8 cellular contexts compared by ENCODE assay signal in genomic region chr20:462199-462991, GRCh38. TPM values are rescaled to one million over a fixed set of nuclear protein-coding genes. Genes with fewer than 3 reads are reported as not detected.
DNase-seq lines count a peak whose midpoint lies in the region; ATAC-seq, FAIRE-seq and TF ChIP-seq lines count a peak whose summit lies in the region.

TBC1D20 (minus strand) TSS chr20:462533; CDS start chr20:462405, 128 bp downstream.

- intact Hi-C loops in heart left ventricle (cut with DNase I), result loop anchor here in 4 of 10 donors (2.0 to 5.0 kb wide), 3 partner anchors 55 to 114 kb away; partner anchors contain the start of gene RBCK1 (in 3 of the 4)
- intact Hi-C loops in posterior cingulate gyrus (cut with DNase I), result loop anchor here (1.0 kb wide), 1 partner anchor 81 kb away; the partner anchor contains the start of gene CSNK2A1

- H3K4me1 Mint-ChIP-seq in activated naive CD8-positive, alpha-beta T cell treated with anti-CD3 and anti-CD28 coated beads, Interleukin-2, amount 50 U/mL, for 24 hours, result peaks cover 47% of the 10 kb centered on the region
- H3K4me1 Mint-ChIP-seq in type B pancreatic cell (ENCODE audit: unreplicated experiment), result peaks cover 31% of the 10 kb centered on the region

- DNase-seq in GM12892 (ENCODE audit: insufficient read length), result peak; percentile 84
- DNase-seq in NCI-H1436 (lab: John Stamatoyannopoulos, UW), result peak; percentile 83
- DNase-seq in SW480 (ENCODE audit: low spot score), result peak; percentile 88
- peak; percentile 85 for DNase-seq in activated naive CD8-positive, alpha-beta T cell treated with anti-CD3 and anti-CD28 coated beads, Interleukin-2, amount 50 U/mL, for 24 hours
- DNase-seq in heart left ventricle, result peak; percentile 86 to 91 (median 90)
- DNase-seq in posterior cingulate gyrus, result peak; percentile 68 to 98 (median 82)
- DNase-seq in type B pancreatic cell (ENCODE audit: extremely low spot score, unreplicated experiment), result peak; percentile 89

- H3K36me3 Mint-ChIP-seq in activated naive CD8-positive, alpha-beta T cell treated with anti-CD3 and anti-CD28 coated beads, Interleukin-2, amount 50 U/mL, for 24 hours (ENCODE audit: low read depth), result peaks cover 4% of the 10 kb centered on the region
- no peaks in the 10 kb centered on the region for H3K36me3 Mint-ChIP-seq in type B pancreatic cell

- peak within 1 kb of the TSS; percentile 96 for H3K4me3 Mint-ChIP-seq in activated naive CD8-positive, alpha-beta T cell treated with anti-CD3 and anti-CD28 coated beads, Interleukin-2, amount 50 U/mL, for 24 hours
- peak within 1 kb of the TSS; percentile 98 for H3K4me3 Mint-ChIP-seq in type B pancreatic cell

- peak within 1 kb of the TSS; percentile 81 to 98 (median 92) for H3K27ac ChIP-seq in heart left ventricle

- H3K9me3 Mint-ChIP-seq in activated naive CD8-positive, alpha-beta T cell treated with anti-CD3 and anti-CD28 coated beads, Interleukin-2, amount 50 U/mL, for 24 hours, result peaks cover 3% of the 10 kb centered on the region
- peaks cover 2% of the 10 kb centered on the region for H3K9me3 Mint-ChIP-seq in type B pancreatic cell

- TF ChIP-seq POLR2A in GM12892 (IDR thresholded peaks at IDR 0.05; ENCODE audit: low read depth, low read length) (peak; percentile 83; the same call in 1 of the 2 replicates), heart left ventricle (IDR thresholded peaks at IDR 0.05) (peak; percentile 12 to 84)

- peak within 1 kb of the TSS; percentile 43 to 95 (median 86) for H3K4me3 ChIP-seq in heart left ventricle

- WGBS in heart left ventricle, 4 donors, result 1% methylated on average over 24 to 80 of the region's 80 CpGs

- H3K27me3 Mint-ChIP-seq in activated naive CD8-positive, alpha-beta T cell treated with anti-CD3 and anti-CD28 coated beads, Interleukin-2, amount 50 U/mL, for 24 hours, result no peaks in the 10 kb centered on the region
- peaks cover 6% of the 10 kb centered on the region for H3K27me3 Mint-ChIP-seq in type B pancreatic cell

- ATAC-seq in HG02852 (IDR thresholded peaks at IDR 0.05; ENCODE audit: unreplicated experiment) (peak; percentile 95), heart left ventricle (peak; percentile 96 to 98 (median 98))
- peak; percentile 97 for ATAC-seq in activated naive CD8-positive, alpha-beta T cell treated with anti-CD3 and anti-CD28 coated beads, Interleukin-2, amount 50 U/mL, for 24 hours

- H3K27me3 ChIP-seq in heart left ventricle, result no peaks in the 10 kb centered on the region

- H3K36me3 ChIP-seq in heart left ventricle, result no peaks in the 10 kb centered on the region

- peak in 4 of 12 donors; percentile 24 to 41 (median 32) for TF ChIP-seq CTCF in heart left ventricle (IDR thresholded peaks at IDR 0.05)
- peak; percentile 13 for TF ChIP-seq CTCF in type B pancreatic cell (conservative IDR thresholded peaks at IDR 0.05)

- no peaks in the 10 kb centered on the region for H3K9me3 ChIP-seq in heart left ventricle

- peaks cover 10 to 48% (median 37%) of the 10 kb centered on the region in 12 donors for H3K4me1 ChIP-seq in heart left ventricle

- peak; percentile 97 for FAIRE-seq in GM12892 (lab: Jason Lieb, UNC)

- H3K27ac Mint-ChIP-seq in activated naive CD8-positive, alpha-beta T cell treated with anti-CD3 and anti-CD28 coated beads, Interleukin-2, amount 50 U/mL, for 24 hours, result peak within 1 kb of the TSS; percentile 94
- peak within 1 kb of the TSS; percentile 93 for H3K27ac Mint-ChIP-seq in type B pancreatic cell

RNA-seq across cellular contexts. Expression of gene TBC1D20, which starts in this region (rescaled TPM):
- 9.1 TPM for polyA plus RNA-seq in GM12892 (2012; ENCODE audit: missing spikeins)
- total RNA-seq in heart left ventricle (10 to 100 TPM; 19.0 to 38.9 (median 26.3) TPM), type B pancreatic cell (ENCODE audit: low replicate concordance) (31.8 and 33.2 TPM in 2 replicates)
- polyA plus RNA-seq in heart left ventricle, result 10 to 100 TPM in 1 of 2 donors, 1 to 10 TPM in 1; 9.3 to 25.5 TPM

Comparison
In these comparisons a context has a peak if more than half of its experiments do, and no peak if none do; other contexts are left out.
1. Peak in every context shown above with its lines: DNase-seq, ATAC-seq, H3K4me3 ChIP-seq and H3K27ac ChIP-seq.